Comparison of ENCODE assay signal across 15 cellular contexts in genomic region chr19:18426416-18426767, GRCh38. TPM values are rescaled to one million over a fixed set of nuclear protein-coding genes. Genes with fewer than 3 reads are reported as not detected.
A peak's percentile ranks its signal among the peaks of the same experiment; 100 is the strongest.
DNase-seq lines count a peak whose midpoint lies in the region; ATAC-seq and TF ChIP-seq lines count a peak whose summit lies in the region.
"Had no signal": no experiment of that assay in that cellular context is flagged by ENCODE, and none has a peak within 500 bp of the region (broad histone marks: within the 10 kb centered on the region; RNA-seq: fewer than 3 reads in every experiment).

No MANE protein-coding gene starts in this region.

- H3K4me1 Mint-ChIP-seq in stimulated activated effector memory CD8-positive, alpha-beta T cell treated with anti-CD3 and anti-CD28 coated beads, Interleukin-12 subunit alpha, Interleukin-12 subunit beta, amount 100 ng/mL, for 72 hours = peaks cover 67% of the 10 kb centered on the region
- peaks cover 54% of the 10 kb centered on the region for H3K4me1 Mint-ChIP-seq in activated CD4-positive, alpha-beta T cell treated with anti-CD3 and anti-CD28 coated beads for 36 hours

- peak overlapping the region; percentile 68 for H3K27ac Mint-ChIP-seq in stimulated activated effector memory CD8-positive, alpha-beta T cell treated with anti-CD3 and anti-CD28 coated beads, Interleukin-12 subunit alpha, Interleukin-12 subunit beta, amount 100 ng/mL, for 72 hours
- H3K27ac Mint-ChIP-seq in activated CD4-positive, alpha-beta T cell treated with anti-CD3 and anti-CD28 coated beads for 36 hours = no peak overlapping the region

- H3K27ac ChIP-seq in GM23248 (peak overlapping the region; percentile 65), angular gyrus (ENCODE audit: low read depth, low read length) (peak overlapping the region; percentile 19), right atrium auricular region (peak overlapping the region; percentile 76 to 77)
- H3K27ac ChIP-seq: HL-60, SJSA1 had no signal

- peaks cover 82% of the 10 kb centered on the region for H3K79me2 ChIP-seq in GM23248 (ENCODE audit: insufficient read depth)

- peak overlapping the region; percentile 71 for H3K4me2 ChIP-seq in GM23248 (ENCODE audit: unreplicated experiment)

- intact Hi-C loops in activated CD4-positive, alpha-beta T cell treated with anti-CD3 and anti-CD28 coated beads for 36 hours (cut with DNase I, micrococcal nuclease) = no loop called here

- H3K9me3 ChIP-seq in GM23248 (ENCODE audit: low read depth) = no peaks in the 10 kb centered on the region
- H3K9me3 ChIP-seq in right atrium auricular region = no peaks in the 10 kb centered on the region
- H3K9me3 ChIP-seq: SJSA1 had no signal

- H3K9ac ChIP-seq in GM23248 = peak overlapping the region; percentile 51

- H3K27me3 ChIP-seq in GM23248 (replicated peaks; ENCODE audit: insufficient read depth) (no peaks in the 10 kb centered on the region), right atrium auricular region (no peaks in the 10 kb centered on the region)
- H3K27me3 ChIP-seq: SJSA1 had no signal

- no peak for ATAC-seq in stimulated activated effector memory CD8-positive, alpha-beta T cell treated with anti-CD3 and anti-CD28 coated beads, Interleukin-12 subunit alpha, Interleukin-12 subunit beta, amount 100 ng/mL, for 72 hours
- ATAC-seq in HG03196 (IDR thresholded peaks at IDR 0.05; ENCODE audit: unreplicated experiment) (no peak), GM19351 (IDR thresholded peaks at IDR 0.05; ENCODE audit: unreplicated experiment) (no peak), GM18907 (IDR thresholded peaks at IDR 0.05; ENCODE audit: unreplicated experiment) (no peak)
- no peak for ATAC-seq in activated CD4-positive, alpha-beta T cell treated with anti-CD3 and anti-CD28 coated beads for 36 hours

- TF ChIP-seq CTCF in right atrium auricular region (IDR thresholded peaks at IDR 0.05) = no peak

- peaks cover 6% of the 10 kb centered on the region for H3F3A ChIP-seq in GM23248 (ENCODE audit: insufficient read depth)

- H3K36me3 Mint-ChIP-seq in stimulated activated effector memory CD8-positive, alpha-beta T cell treated with anti-CD3 and anti-CD28 coated beads, Interleukin-12 subunit alpha, Interleukin-12 subunit beta, amount 100 ng/mL, for 72 hours = peaks cover 29% of the 10 kb centered on the region
- H3K36me3 Mint-ChIP-seq in activated CD4-positive, alpha-beta T cell treated with anti-CD3 and anti-CD28 coated beads for 36 hours (ENCODE audit: low read depth) = peaks cover 1% of the 10 kb centered on the region

- H3K9me3 Mint-ChIP-seq in stimulated activated effector memory CD8-positive, alpha-beta T cell treated with anti-CD3 and anti-CD28 coated beads, Interleukin-12 subunit alpha, Interleukin-12 subunit beta, amount 100 ng/mL, for 72 hours = no peaks in the 10 kb centered on the region
- H3K9me3 Mint-ChIP-seq in activated CD4-positive, alpha-beta T cell treated with anti-CD3 and anti-CD28 coated beads for 36 hours (ENCODE audit: low read depth) = no peaks in the 10 kb centered on the region
- H3K9me3 Mint-ChIP-seq: CD14-positive monocyte had no signal

- H2AFZ ChIP-seq in GM23248 = no peak overlapping the region

- no peak overlapping the region for H3K4me3 Mint-ChIP-seq in stimulated activated effector memory CD8-positive, alpha-beta T cell treated with anti-CD3 and anti-CD28 coated beads, Interleukin-12 subunit alpha, Interleukin-12 subunit beta, amount 100 ng/mL, for 72 hours
- H3K4me3 Mint-ChIP-seq in activated CD4-positive, alpha-beta T cell treated with anti-CD3 and anti-CD28 coated beads for 36 hours = no peak overlapping the region
- H3K4me3 Mint-ChIP-seq: CD14-positive monocyte had no signal

- CTCF ChIA-PET in activated CD4-positive, alpha-beta T cell treated with anti-CD3 and anti-CD28 coated beads for 36 hours (lab: Charles Lee) = interaction anchor here (0.8 kb wide), 1 partner anchor 9 kb away, joined by 3 read pairs; no protein-coding TSS in a partner anchor

- 69 to 77% methylated on average over 8 of the region's 8 CpGs for WGBS in GM23248 (ENCODE audit: low coverage in 1 of 2, low lambda C conversion rate in 2 of 2, missing lambda C conversion rate in 2 of 2), 2 experiments

- in situ Hi-C loops in GM23248 (cut with MboI) = no loop called here

- H3K27me3 Mint-ChIP-seq in activated CD4-positive, alpha-beta T cell treated with anti-CD3 and anti-CD28 coated beads for 36 hours = no peaks in the 10 kb centered on the region

- peaks cover 33% of the 10 kb centered on the region for H3K4me1 ChIP-seq in GM23248 (ENCODE audit: insufficient read depth)
- H3K4me1 ChIP-seq in right atrium auricular region = peaks cover 0 to 76% of the 10 kb centered on the region in 2 donors

- POLR2A ChIA-PET in activated CD4-positive, alpha-beta T cell treated with anti-CD3 and anti-CD28 coated beads for 36 hours (lab: Charles Lee) = no interaction called here

- H3K36me3 ChIP-seq in GM23248 (ENCODE audit: low read depth) = no peaks in the 10 kb centered on the region
- H3K36me3 ChIP-seq in right atrium auricular region = no peaks in the 10 kb centered on the region
- H3K36me3 ChIP-seq: SJSA1 had no signal

- no peaks in the 10 kb centered on the region for H4K20me1 ChIP-seq in GM23248 (ENCODE audit: insufficient read depth)

- H3K9me2 ChIP-seq in GM23248 (ENCODE audit: insufficient read depth) = no peaks in the 10 kb centered on the region

- H3K4me3 ChIP-seq in GM23248 (no peak overlapping the region; the same call in 1 of the 2 replicates), right atrium auricular region (no peak overlapping the region)
- H3K4me3 ChIP-seq: lung, SJSA1 had no signal

- DNase-seq in GM23248 (no peak), right atrium auricular region (ENCODE audit: low spot score) (no peak)
- DNase-seq in stimulated activated effector memory CD8-positive, alpha-beta T cell treated with anti-CD3 and anti-CD28 coated beads, Interleukin-12 subunit alpha, Interleukin-12 subunit beta, amount 100 ng/mL, for 72 hours (ENCODE audit: low spot score in 2 of 2) = no peak
- no peak for DNase-seq in activated CD4-positive, alpha-beta T cell treated with anti-CD3 and anti-CD28 coated beads for 36 hours
- DNase-seq: activated gamma-delta T cell treated with Interleukin-2 at 50 U/mL for 16 hours; NCI-H2081; stimulated activated CD8-positive, alpha-beta memory T cell treated with anti-CD3 and anti-CD28 coated beads, Interleukin-4, amount 100 ng/mL, for 48 hours had no signal

RNA-seq across cellular contexts. Expression of gene SSBP4, which starts 7.2 kb away (rescaled TPM):
- 156 and 169 TPM in 2 replicates for total RNA-seq in GM23248 (2014; rRNA removed; shearing (Covaris generic))
- 46.5 and 46.9 TPM in 2 replicates for polyA plus RNA-seq in GM23248 (2016; fragmentation: Nextera tagmentation; extraction: Ambion mirVana)
- 10 to 100 TPM; 31.7 to 59.5 TPM for total RNA-seq in right atrium auricular region
- 10 to 100 TPM; 71.7 to 79.3 TPM for total RNA-seq in activated CD4-positive, alpha-beta T cell treated with anti-CD3 and anti-CD28 coated beads for 36 hours

RNA-seq across cellular contexts. Expression of gene ISYNA1, which starts 11.5 kb away (rescaled TPM):
- total RNA-seq in GM23248 (2014; rRNA removed; shearing (Covaris generic)) = 5.5 and 8.9 TPM in 2 replicates
- polyA plus RNA-seq in GM23248 (2016; fragmentation: Nextera tagmentation; extraction: Ambion mirVana) = 12.3 and 17.2 TPM in 2 replicates
- total RNA-seq in right atrium auricular region = 10 to 100 TPM; 24.1 to 49.4 TPM
- total RNA-seq in activated CD4-positive, alpha-beta T cell treated with anti-CD3 and anti-CD28 coated beads for 36 hours = 10 to 100 TPM; 18.8 to 23.3 TPM
- polyA plus RNA-seq: CD14-positive monocyte had no signal

RNA-seq across cellular contexts. Expression of gene LRRC25, which starts 29.0 kb away (rescaled TPM):
- total RNA-seq in GM23248 (2014; rRNA removed; shearing (Covaris generic)) = not detected in 2 replicates
- polyA plus RNA-seq in GM23248 (2016; fragmentation: Nextera tagmentation; extraction: Ambion mirVana) = not detected in 2 replicates
- total RNA-seq in right atrium auricular region = 1 to 10 TPM; 2.6 to 6.8 TPM
- total RNA-seq in activated CD4-positive, alpha-beta T cell treated with anti-CD3 and anti-CD28 coated beads for 36 hours = not detected
- total RNA-seq: SJSA1 had no signal

RNA-seq across cellular contexts. Expression of gene GDF15, which starts 40.4 kb away (rescaled TPM):
- total RNA-seq in GM23248 (2014; rRNA removed; shearing (Covaris generic)) = 27.7 and 33.3 TPM in 2 replicates
- 32.7 and 36.0 TPM in 2 replicates for polyA plus RNA-seq in GM23248 (2016; fragmentation: Nextera tagmentation; extraction: Ambion mirVana)
- 1 to 10 TPM; 1.1 to 2.7 TPM for total RNA-seq in right atrium auricular region
- total RNA-seq in activated CD4-positive, alpha-beta T cell treated with anti-CD3 and anti-CD28 coated beads for 36 hours = not detected
- polyA plus RNA-seq: CD14-positive monocyte had no signal

Comparison
In these comparisons a context has a peak if more than half of its experiments do, and no peak if none do; other contexts are left out.
1. H3K27ac ChIP-seq: peak in every context shown above with its lines; median percentile 76 in right atrium auricular region; 65 in GM23248; 19 in angular gyrus.